In the genomic region with DNA sequence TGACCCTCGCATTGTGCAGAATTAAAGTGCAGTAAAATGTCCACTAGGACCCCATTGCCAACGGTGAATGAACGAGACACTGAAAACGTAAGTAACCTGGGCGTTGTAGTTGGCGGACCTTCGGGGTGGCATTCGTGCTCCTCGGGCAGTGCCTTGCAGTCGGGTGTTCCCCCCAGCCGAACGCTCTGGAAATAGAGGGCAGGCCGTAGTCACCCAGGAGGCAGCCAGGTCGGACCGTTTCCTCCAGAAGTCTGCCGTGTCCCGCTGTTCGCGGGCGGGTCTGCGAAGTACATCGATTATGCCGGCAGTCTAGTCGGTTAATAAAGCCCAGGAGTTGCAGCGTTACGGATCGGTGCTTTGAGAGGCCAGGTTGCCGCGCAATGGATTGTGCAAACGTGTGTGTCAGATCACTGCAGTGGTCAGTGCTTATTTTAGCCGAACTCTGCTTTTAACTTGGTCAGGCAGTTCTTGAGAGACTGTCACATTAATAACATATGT, we compare ENCODE assay signal across 8 cellular contexts. TPM values are rescaled to one million over a fixed set of nuclear protein-coding genes. Genes with fewer than 3 reads are reported as not detected.
DNase-seq lines count a peak whose midpoint lies in the region; ATAC-seq, FAIRE-seq and TF ChIP-seq lines count a peak whose summit lies in the region.

No MANE protein-coding gene starts in this region.

- POLR2A ChIA-PET in RWPE1 (lab: Yijun Ruan, JAX; ENCODE audit: low non-redundant PET) = no interaction called here

- H3K27ac ChIP-seq in RWPE1 (peak overlapping the region; percentile 91), ascending aorta (peak overlapping the region; percentile 98 to 99), skeletal muscle tissue (ENCODE audit: low read depth, low read length) (peak overlapping the region; percentile 97)

- H3K4me3 ChIP-seq in GM12864 (ENCODE audit: low read depth, low read length) = peak overlapping the region; percentile 88
- peak overlapping the region; percentile 94 to 95 for H3K4me3 ChIP-seq in ascending aorta
- peak overlapping the region; percentile 97 for H3K4me3 ChIP-seq in iPS-15b (ENCODE audit: low read depth, low read length)
- H3K4me3 ChIP-seq in skeletal muscle tissue (ENCODE audit: low read length in 3 of 3) = peak overlapping the region; percentile 91 to 98 (median 92)

- CTCF ChIA-PET in RWPE1 (lab: Yijun Ruan, JAX) = interaction anchor here (0.6 kb wide), 1 partner anchor 49 kb away, joined by 6 read pairs; no protein-coding TSS in a partner anchor

- H3K36me3 ChIP-seq in ascending aorta (no peaks in the 10 kb centered on the region), iPS-15b (ENCODE audit: control insufficient read depth, insufficient read depth, low read length) (no peaks in the 10 kb centered on the region), skeletal muscle tissue (ENCODE audit: control insufficient read depth in 3 of 3, insufficient read depth in 3 of 3, low read length in 3 of 3) (peaks cover 0 to 2% (median 0%) of the 10 kb centered on the region in 3 donors)

- H3K27me3 ChIP-seq in ascending aorta = no peaks in the 10 kb centered on the region
- peaks cover 8% of the 10 kb centered on the region for H3K27me3 ChIP-seq in iPS-15b (ENCODE audit: control insufficient read depth, insufficient read depth, low read length)
- no peaks in the 10 kb centered on the region for H3K27me3 ChIP-seq in skeletal muscle tissue (ENCODE audit: control insufficient read depth in 3 of 3, insufficient read depth in 3 of 3, low read length in 3 of 3)

- H3K4me1 ChIP-seq in ascending aorta (peaks cover 6 to 27% of the 10 kb centered on the region in 2 donors), iPS-15b (ENCODE audit: control insufficient read depth, insufficient read depth, low read length) (no peaks in the 10 kb centered on the region), skeletal muscle tissue (ENCODE audit: control insufficient read depth in 3 of 3, insufficient read depth in 3 of 3, low read length in 3 of 3) (peaks cover 22 to 29% (median 24%) of the 10 kb centered on the region in 3 donors)

- H3K9me3 ChIP-seq in ascending aorta (no peaks in the 10 kb centered on the region), iPS-15b (ENCODE audit: control insufficient read depth, insufficient read depth, low read length) (no peaks in the 10 kb centered on the region), skeletal muscle tissue (ENCODE audit: control insufficient read depth in 3 of 3, low read length in 3 of 3) (no peaks in the 10 kb centered on the region)

- intact Hi-C loops in ascending aorta (cut with DNase I) = loop anchor here (1.0 kb wide), 1 partner anchor 52 kb away; a partner anchor contains a TSS

- FAIRE-seq in D721Med (lab: Jason Lieb, UNC) = no peak

- peak; percentile 4 for ATAC-seq in HG02870 (IDR thresholded peaks at IDR 0.05; ENCODE audit: unreplicated experiment)

- TF ChIP-seq CTCF in GM12864 (IDR thresholded peaks at IDR 0.05; ENCODE audit: low read depth, low read length, missing control alignments) = no peak
- TF ChIP-seq CTCF in RWPE1 (conservative IDR thresholded peaks at IDR 0.05; ENCODE audit: low read depth) = no peak
- no peak for TF ChIP-seq CTCF in ascending aorta (IDR thresholded peaks at IDR 0.05)
- TF ChIP-seq CTCF in D721Med (IDR thresholded peaks at IDR 0.05; ENCODE audit: insufficient read depth, missing control alignments) = no peak

- no peak for DNase-seq in GM12864 (ENCODE audit: low read depth)
- DNase-seq in RWPE1 (ENCODE audit: low spot score) = no peak
- DNase-seq in ascending aorta (ENCODE audit: low spot score in 2 of 2) = peak in 1 of 2 donors; percentile 69
- DNase-seq in D721Med (ENCODE audit: insufficient read length, low spot score) = no peak
- DNase-seq in hepatic stellate cell (ENCODE audit: low spot score) = no peak

- H3K9ac ChIP-seq in iPS-15b (ENCODE audit: low read depth, low read length) (peak overlapping the region; percentile 82), skeletal muscle tissue (ENCODE audit: low read depth in 1 of 3, low read length in 3 of 3) (peak overlapping the region; percentile 81 to 98 (median 96))

RNA-seq across cellular contexts. Expression of a gene that starts 0.8 kb away (rescaled TPM):
- 78.1 TPM for total RNA-seq in ascending aorta
- 59.5 TPM for total RNA-seq in skeletal muscle tissue

RNA-seq across cellular contexts. Expression of a gene that starts 52.0 kb away (rescaled TPM):
- total RNA-seq in ascending aorta (85.5 TPM), skeletal muscle tissue (84.5 TPM)
